In the genomic region with DNA sequence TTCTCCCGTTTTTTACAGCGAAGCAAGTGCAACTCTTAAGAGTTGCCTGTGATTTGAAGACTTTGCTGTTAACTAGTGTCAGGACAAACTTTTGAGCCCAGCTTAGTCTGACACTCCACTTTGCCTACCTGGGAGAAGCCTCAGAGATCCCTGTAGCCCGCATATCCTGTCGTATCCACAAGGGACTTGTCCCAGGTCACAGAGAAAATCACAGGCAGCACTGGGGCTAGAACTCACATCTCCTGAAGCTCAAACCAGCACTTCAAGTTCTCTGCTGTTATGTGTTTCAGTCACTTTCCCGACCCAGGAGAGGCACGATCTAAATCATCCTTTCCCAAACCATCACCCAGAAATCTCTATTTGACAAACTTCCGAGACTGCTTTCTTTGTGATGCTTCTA, we compare ENCODE assay signal across 15 cellular contexts.
DNase-seq lines count a peak whose midpoint lies in the region; ATAC-seq and TF ChIP-seq lines count a peak whose summit lies in the region.
"Had no signal": no experiment of that assay in that cellular context is flagged by ENCODE, and none has a peak within 500 bp of the region (broad histone marks: within the 10 kb centered on the region; RNA-seq: fewer than 3 reads in every experiment).

No MANE protein-coding gene starts in this region.

- H3K27ac ChIP-seq in esophagus squamous epithelium, result peak overlapping the region; percentile 51 to 86 (median 84)
- H3K27ac ChIP-seq: upper lobe of right lung had no signal

- H3K4me1 Mint-ChIP-seq in progenitor cell of endocrine pancreas (ENCODE audit: low read depth), result peaks cover 45% of the 10 kb centered on the region
- H3K4me1 Mint-ChIP-seq in HFFc6 (ENCODE audit: low read depth), result peaks cover 23% of the 10 kb centered on the region

- TF ChIP-seq CTCF in esophagus squamous epithelium (IDR thresholded peaks at IDR 0.05), result no peak
- no peak for TF ChIP-seq CTCF in progenitor cell of endocrine pancreas (IDR thresholded peaks at IDR 0.05; ENCODE audit: unreplicated experiment)
- TF ChIP-seq CTCF in HFFc6 (IDR thresholded peaks at IDR 0.05), result no peak

- no peaks in the 10 kb centered on the region for H3K36me3 Mint-ChIP-seq in progenitor cell of endocrine pancreas (ENCODE audit: insufficient read depth)
- no peaks in the 10 kb centered on the region for H3K36me3 Mint-ChIP-seq in HFFc6 (ENCODE audit: low read depth)
- H3K36me3 Mint-ChIP-seq: activated naive CD8-positive, alpha-beta T cell had no signal

- no peaks in the 10 kb centered on the region for H3K27me3 ChIP-seq in esophagus squamous epithelium
- H3K27me3 ChIP-seq: left lung, upper lobe of right lung had no signal

- H3K9me3 ChIP-seq in esophagus squamous epithelium, result no peaks in the 10 kb centered on the region
- H3K9me3 ChIP-seq: left lung, upper lobe of right lung had no signal

- WGBS in esophagus squamous epithelium, 2 donors, result 58 to 63% methylated on average over 4 to 7 of the region's 7 CpGs

- H3K36me3 ChIP-seq in esophagus squamous epithelium, result no peaks in the 10 kb centered on the region
- H3K36me3 ChIP-seq: left lung, upper lobe of right lung had no signal

- peaks cover 0 to 29% (median 6%) of the 10 kb centered on the region in 3 donors for H3K4me1 ChIP-seq in esophagus squamous epithelium

- H3K27me3 Mint-ChIP-seq in progenitor cell of endocrine pancreas (peaks cover 69% of the 10 kb centered on the region), HFFc6 (ENCODE audit: insufficient read depth) (peaks cover 1% of the 10 kb centered on the region; the same call in 1 of the 2 replicates)
- H3K27me3 Mint-ChIP-seq: activated CD8-positive, alpha-beta T cell treated with anti-CD3 and anti-CD28 coated beads for 36 hours; activated naive CD8-positive, alpha-beta T cell had no signal

- H3K9me3 Mint-ChIP-seq in progenitor cell of endocrine pancreas (ENCODE audit: low read depth), result no peaks in the 10 kb centered on the region
- H3K9me3 Mint-ChIP-seq in HFFc6, result no peaks in the 10 kb centered on the region

- no peak overlapping the region for H3K4me3 ChIP-seq in esophagus squamous epithelium
- H3K4me3 ChIP-seq: left lung, upper lobe of right lung had no signal

- DNase-seq in H4 (ENCODE audit: low spot score) (peak; percentile 7), NCI-H69 (lab: John Stamatoyannopoulos, UW) (peak; percentile 84), esophagus squamous epithelium (lab: John Stamatoyannopoulos, UW) (no peak), progenitor cell of endocrine pancreas (ENCODE audit: low spot score, unreplicated experiment) (no peak), HFFc6 (no peak)
- DNase-seq in stimulated activated CD4-positive, alpha-beta T cell treated with anti-CD3 and anti-CD28 coated beads, Interleukin-2, amount 100 ng/mL, for 48 hours, result no peak
- DNase-seq: activated CD8-positive, alpha-beta T cell treated with anti-CD3 and anti-CD28 coated beads for 36 hours; activated T-cell treated with anti-CD3 and anti-CD28 coated beads, Interleukin-2, amount 50 U/mL, for 48 hours; left lung; stimulated activated CD4-positive, alpha-beta T cell treated with anti-CD3 and anti-CD28 coated beads, Interleukin-12 subunit alpha, Interleukin-12 subunit beta, amount 100 ng/mL, for 4 hours; stimulated activated naive CD4-positive, alpha-beta T cell; upper lobe of right lung had no signal

- no peak for ATAC-seq in GM18511 (IDR thresholded peaks at IDR 0.05; ENCODE audit: unreplicated experiment)
- no peak for ATAC-seq in HG02970 (IDR thresholded peaks at IDR 0.05; ENCODE audit: low FRiP score, unreplicated experiment)
- ATAC-seq: activated CD8-positive, alpha-beta T cell treated with anti-CD3 and anti-CD28 coated beads for 36 hours had no signal

- no peak overlapping the region for H3K4me3 Mint-ChIP-seq in progenitor cell of endocrine pancreas (ENCODE audit: low read depth)
- H3K4me3 Mint-ChIP-seq in HFFc6, result no peak overlapping the region
- H3K4me3 Mint-ChIP-seq: activated CD8-positive, alpha-beta T cell treated with anti-CD3 and anti-CD28 coated beads for 36 hours; activated naive CD8-positive, alpha-beta T cell had no signal

- peak overlapping the region; percentile 93 for H3K27ac Mint-ChIP-seq in progenitor cell of endocrine pancreas
- H3K27ac Mint-ChIP-seq in HFFc6, result no peak overlapping the region
- H3K27ac Mint-ChIP-seq: activated CD8-positive, alpha-beta T cell treated with anti-CD3 and anti-CD28 coated beads for 36 hours; activated naive CD8-positive, alpha-beta T cell had no signal

- no peak for TF ChIP-seq POLR2A in esophagus squamous epithelium (IDR thresholded peaks at IDR 0.05)

- intact Hi-C loops in esophagus squamous epithelium (cut with DNase I), result loop anchor here (10.0 kb wide), 1 partner anchor 786 kb away; the partner anchor contains the start of gene KLF4

Comparison
In these comparisons a context has a peak if more than half of its experiments do, and no peak if none do; other contexts are left out.
1. DNase-seq: peak in H4 (single experiment) and NCI-H69 (single experiment); none in esophagus squamous epithelium (single experiment), progenitor cell of endocrine pancreas (single experiment), stimulated activated CD4-positive, alpha-beta T cell treated with anti-CD3 and anti-CD28 coated beads, Interleukin-2, amount 100 ng/mL, for 48 hours (0 of 2) and HFFc6 (single experiment).